In the genomic region with DNA sequence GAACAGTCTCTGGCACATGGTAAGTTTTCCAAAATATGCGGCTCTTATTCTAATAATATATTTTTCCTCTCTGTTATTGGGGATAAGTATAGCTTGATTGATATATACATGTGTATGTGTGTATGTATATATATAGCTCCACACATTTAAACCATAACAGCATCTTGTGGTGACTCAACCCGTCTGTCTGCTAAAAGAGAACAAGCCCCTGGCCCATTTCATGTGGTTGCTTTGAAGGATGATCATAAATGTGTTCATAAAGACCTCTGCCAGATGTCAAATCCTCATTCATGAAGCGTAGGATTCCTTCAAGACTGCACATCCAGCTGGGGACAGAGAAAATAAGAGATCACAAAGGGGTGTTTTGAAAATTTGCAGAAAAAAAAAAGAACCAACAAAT, we compare ENCODE assay signal across 25 cellular contexts.
DNase-seq lines count a peak whose midpoint lies in the region; ATAC-seq, FAIRE-seq and TF ChIP-seq lines count a peak whose summit lies in the region.
"Had no signal": no experiment of that assay in that cellular context is flagged by ENCODE, and none has a peak within 500 bp of the region (broad histone marks: within the 10 kb centered on the region; RNA-seq: fewer than 3 reads in every experiment).

No MANE protein-coding gene starts in this region.

- no peak overlapping the region for H2AK5ac ChIP-seq in IMR-90 (ENCODE audit: low read depth, low read length)

- H2BK5ac ChIP-seq in IMR-90 (ENCODE audit: low read depth, low read length, poor library complexity, severe bottlenecking), result no peak overlapping the region

- no peak overlapping the region for H3K4me3 Mint-ChIP-seq in natural killer cell
- H3K4me3 Mint-ChIP-seq: activated T-cell treated with anti-CD3 and anti-CD28 coated beads, Interleukin-2, amount 50 U/mL, for 72 hours; endodermal cell; H9; T-helper 17 cell had no signal

- TF ChIP-seq RAD21 in IMR-90 (IDR thresholded peaks at IDR 0.05; ENCODE audit: low read length) (no peak), GM12878 (IDR thresholded peaks at IDR 0.05; ENCODE audit: insufficient read depth, low read depth, low read length) (no peak)

- H3K9ac ChIP-seq in IMR-90 (ENCODE audit: low read depth, low read length), result no peak overlapping the region
- H3K9ac ChIP-seq in GM12878 (ENCODE audit: control insufficient read depth, insufficient read depth, low read length), result no peak overlapping the region
- no peak overlapping the region for H3K9ac ChIP-seq in smooth muscle cell (ENCODE audit: low read depth)

- whole genome bisulfite sequencing in IMR-90 (ENCODE audit: extremely low coverage in 2 of 2, insufficient read length in 1 of 2), 2 experiments, result no CpG with 5 or more reads among the region's 3 CpGs
- 64% methylated on average over 3 of the region's 3 CpGs for WGBS in GM12878 (ENCODE audit: insufficient coverage, insufficient replicate concordance, low lambda C conversion rate, missing lambda C conversion rate)
- 27% methylated on average over 3 of the region's 3 CpGs for WGBS in smooth muscle cell (ENCODE audit: low lambda C conversion rate)

- no peak overlapping the region for H4K5ac ChIP-seq in IMR-90 (ENCODE audit: low read depth, low read length)

- no peaks in the 10 kb centered on the region for H3K27me3 ChIP-seq in ACC112 (ENCODE audit: insufficient read depth, low read length)
- no peaks in the 10 kb centered on the region; the same call in 1 of the 2 replicates for H3K27me3 ChIP-seq in IMR-90 (ENCODE audit: control insufficient read depth, insufficient read depth, low read length)
- H3K27me3 ChIP-seq in GM12878 (replicated peaks in 1 of 2; ENCODE audit: control insufficient read depth in 2 of 2, insufficient read depth in 2 of 2, low read length in 1 of 2), result no peaks in the 10 kb centered on the region
- no peaks in the 10 kb centered on the region for H3K27me3 ChIP-seq in smooth muscle cell (ENCODE audit: low read depth)
- H3K27me3 ChIP-seq: body of pancreas, foreskin keratinocyte, ovary, testis had no signal

- no peaks in the 10 kb centered on the region for H3K9me3 Mint-ChIP-seq in natural killer cell
- H3K9me3 Mint-ChIP-seq: activated T-cell treated with anti-CD3 and anti-CD28 coated beads, Interleukin-2, amount 50 U/mL, for 72 hours; endodermal cell; H9 had no signal

- H3K14ac ChIP-seq in IMR-90 (replicated peaks; ENCODE audit: low read depth, low read length), result no peak overlapping the region

- no peaks in the 10 kb centered on the region for H3K79me2 ChIP-seq in ACC112 (ENCODE audit: control insufficient read depth, insufficient read depth, low read length, unreplicated experiment)
- no peaks in the 10 kb centered on the region for H3K79me2 ChIP-seq in GM12878 (ENCODE audit: control insufficient read depth, insufficient read depth, low read length)
- H3K79me2 ChIP-seq in smooth muscle cell (ENCODE audit: low read depth), result no peaks in the 10 kb centered on the region

- RAD21 ChIA-PET in GM12878 (lab: Charles Lee; ENCODE audit: unreplicated experiment), result interaction anchor here (0.7 to 4.0 kb wide), 18 partner anchors 10 to 179 kb away, joined by 3 to 42 read pairs (median 6); a partner anchor contains a TSS

- no peaks in the 10 kb centered on the region for H3K36me3 Mint-ChIP-seq in natural killer cell

- no peak overlapping the region for H3K23ac ChIP-seq in IMR-90 (ENCODE audit: low read depth, low read length)

- H4K20me1 ChIP-seq in IMR-90 (ENCODE audit: insufficient read depth, low read length) (no peaks in the 10 kb centered on the region), GM12878 (ENCODE audit: control insufficient read depth, insufficient read depth) (no peaks in the 10 kb centered on the region), smooth muscle cell (ENCODE audit: low read depth) (no peaks in the 10 kb centered on the region)

- POLR2A ChIA-PET in IMR-90 (lab: Charles Lee; ENCODE audit: unreplicated experiment) (no interaction called here), GM12878 (lab: Charles Lee) (interaction anchor here (0.8 to 4.0 kb wide), 8 partner anchors 9 to 92 kb away, joined by 3 to 16 read pairs (median 4); a partner anchor contains a TSS)

- H3K9me1 ChIP-seq in IMR-90 (ENCODE audit: insufficient read depth, low read length), result peaks cover 10% of the 10 kb centered on the region; the same call in 1 of the 2 replicates

- CTCF ChIA-PET in IMR-90 (lab: Yijun Ruan, JAX) (no interaction called here), GM12878 (lab: Yijun Ruan, JAX) (interaction anchor here (0.9 to 3.1 kb wide), 14 partner anchors 10 to 115 kb away, joined by 3 to 20 read pairs (median 4); a partner anchor contains a TSS)

- H3K4me2 ChIP-seq in IMR-90 (ENCODE audit: low read depth, low read length) (no peak overlapping the region), GM12878 (ENCODE audit: control insufficient read depth, insufficient read depth) (no peak overlapping the region), smooth muscle cell (peak overlapping the region; percentile 36)

- no peaks in the 10 kb centered on the region for H3K27me3 Mint-ChIP-seq in natural killer cell (ENCODE audit: low read depth in 2 of 2)

- no peaks in the 10 kb centered on the region for H3K79me1 ChIP-seq in IMR-90 (ENCODE audit: low read depth in 1 of 2, low read length in 2 of 2)

- no peak overlapping the region for H2BK15ac ChIP-seq in IMR-90 (ENCODE audit: low read depth, low read length)

- no peak for TF ChIP-seq EP300 in GM12878 (IDR thresholded peaks at IDR 0.05; ENCODE audit: borderline replicate concordance in 1 of 2, control insufficient read depth in 1 of 2, low read depth in 2 of 2, low read length in 2 of 2)

- BruUV-seq in IMR-90 (replicated peaks; lab: Mats Ljungman, UMichigan) (no TSS peak), GM12878 (replicated peaks; lab: Mats Ljungman, UMichigan) (no TSS peak)

- in situ Hi-C loops in IMR-90 (cut with MboI; ENCODE audit: low sequenced_read_pairs) (no loop called here), GM12878 (cut with MboI) (no loop called here)

- H3K4me3 ChIP-seq in ACC112 (ENCODE audit: low read depth, low read length), result no peak overlapping the region
- H3K4me3 ChIP-seq in IMR-90 (ENCODE audit: insufficient read depth, low read depth, low read length), result no peak overlapping the region
- no peak overlapping the region for H3K4me3 ChIP-seq in GM12878
- no peak overlapping the region for H3K4me3 ChIP-seq in smooth muscle cell
- H3K4me3 ChIP-seq: body of pancreas, ovary, testis had no signal

- peaks cover 31% of the 10 kb centered on the region for H3K4me1 ChIP-seq in ACC112 (ENCODE audit: control insufficient read depth, insufficient read depth, low read length, unreplicated experiment)
- H3K4me1 ChIP-seq in IMR-90 (ENCODE audit: control insufficient read depth, insufficient read depth, low read length), result peaks cover 9% of the 10 kb centered on the region
- H3K4me1 ChIP-seq in GM12878 (ENCODE audit: control insufficient read depth, insufficient read depth, low read length), result peaks cover 18% of the 10 kb centered on the region
- H3K4me1 ChIP-seq in smooth muscle cell (ENCODE audit: low read depth), result peaks cover 20% of the 10 kb centered on the region
- H3K4me1 ChIP-seq: foreskin keratinocyte had no signal

- no peak overlapping the region for H2AK9ac ChIP-seq in IMR-90 (replicated peaks; ENCODE audit: low read depth, low read length, poor library complexity)

- H3K56ac ChIP-seq in IMR-90 (ENCODE audit: extremely low read depth, insufficient read depth, low read length), result no peak overlapping the region

- H4K91ac ChIP-seq in IMR-90 (ENCODE audit: insufficient read depth, low read depth, low read length), result no peak overlapping the region

- H3K9me3 ChIP-seq in IMR-90 (ENCODE audit: control insufficient read depth, insufficient read depth, low read length) (no peaks in the 10 kb centered on the region), GM12878 (replicated peaks; ENCODE audit: control insufficient read depth, insufficient read depth, low read length) (no peaks in the 10 kb centered on the region), smooth muscle cell (replicated peaks; ENCODE audit: low read depth) (no peaks in the 10 kb centered on the region)
- H3K9me3 ChIP-seq: body of pancreas, ovary, testis had no signal

- no peak for TF ChIP-seq POLR2A in IMR-90 (IDR thresholded peaks at IDR 0.05; ENCODE audit: low read depth, low read length)
- TF ChIP-seq POLR2A in GM12878 (IDR thresholded peaks at IDR 0.05; ENCODE audit: low read depth, low read length), result no peak

- DNase-seq in IMR-90, result peak; percentile 16
- no peak for DNase-seq in GM12878 (ENCODE audit: low read depth, low spot score)
- DNase-seq in smooth muscle cell (lab: John Stamatoyannopoulos, UW; ENCODE audit: unreplicated experiment), result no peak
- DNase-seq in activated CD4-positive, alpha-beta T cell treated with anti-CD3 and anti-CD28 coated beads, Interleukin-2, amount 50 U/mL, for 48 hours, result no peak
- no peak for DNase-seq in natural killer cell
- DNase-seq: activated CD4-positive, alpha-beta T cell treated with anti-CD3 and anti-CD28 coated beads, Interleukin-2, amount 50 U/mL, for 4 hours; activated naive CD4-positive, alpha-beta T cell treated with Interleukin-2 at 50 U/mL for 16 hours; activated T-cell treated with anti-CD3 and anti-CD28 coated beads, Interleukin-2, amount 50 U/mL, for 72 hours; cerebellar nuclear complex; dermis blood vessel endothelial cell; foreskin keratinocyte; H9; NCI-H1694 treated with DMSO at 0.1 percent for 48 hours; NCI-H510A treated with DMSO at 0.1 percent for 48 hours; stimulated activated naive CD4-positive, alpha-beta T cell treated with Interleukin-2 at 50 U/mL for 16 hours; T-helper 17 cell; testis had no signal

- H3K27ac ChIP-seq in ACC112 (ENCODE audit: low read depth, low read length) (peak overlapping the region; percentile 53), IMR-90 (ENCODE audit: insufficient read depth, low read length) (no peak overlapping the region), GM12878 (ENCODE audit: control insufficient read depth, insufficient read depth) (no peak overlapping the region), smooth muscle cell (ENCODE audit: low read depth) (peak overlapping the region; percentile 73)
- H3K27ac ChIP-seq: C4-2B, foreskin keratinocyte, ovary had no signal

- no peak overlapping the region for H3K27ac Mint-ChIP-seq in natural killer cell
- H3K27ac Mint-ChIP-seq: activated T-cell treated with anti-CD3 and anti-CD28 coated beads, Interleukin-2, amount 50 U/mL, for 72 hours; H9; T-helper 17 cell had no signal

- no peak overlapping the region for H2AFZ ChIP-seq in ACC112 (ENCODE audit: low read length, unreplicated experiment)
- no peak overlapping the region for H2AFZ ChIP-seq in IMR-90 (replicated peaks; ENCODE audit: low read length, poor library complexity)
- H2AFZ ChIP-seq in GM12878 (ENCODE audit: control insufficient read depth, low read depth, low read length), result no peak overlapping the region
- no peak overlapping the region for H2AFZ ChIP-seq in smooth muscle cell (ENCODE audit: low read depth)

- SMC1A ChIA-PET in GM12878 (lab: Charles Lee; ENCODE audit: uncharacterized antibody, unreplicated experiment), result interaction anchor here (0.7 to 4.3 kb wide), 24 partner anchors 8 to 219 kb away, joined by 3 to 37 read pairs (median 6); a partner anchor contains a TSS

- intact Hi-C loops in IMR-90 (cut with micrococcal nuclease) (no loop called here), GM12878 (cut with micrococcal nuclease; ENCODE audit: unreplicated experiment) (loop anchor here (5.0 kb wide), 2 partner anchors 71 to 79 kb away; a partner anchor contains a TSS), natural killer cell (cut with micrococcal nuclease) (no loop called here)

- H3K18ac ChIP-seq in IMR-90 (ENCODE audit: low read depth, low read length), result no peak overlapping the region

- TF ChIP-seq CTCF in IMR-90 (conservative IDR thresholded peaks at IDR 0.05; ENCODE audit: low read depth, low read length) (no peak), GM12878 (IDR thresholded peaks at IDR 0.05 in 2 of 3, conservative IDR thresholded peaks at IDR 0.05 in 1 of 3; ENCODE audit: control insufficient read depth in 2 of 3, extremely low read depth in 1 of 3, insufficient read depth in 1 of 3, low read depth in 3 of 3, low read length in 3 of 3) (no peak), smooth muscle cell (IDR thresholded peaks at IDR 0.05; ENCODE audit: borderline replicate concordance, insufficient read depth, poor library complexity, severe bottlenecking) (no peak), natural killer cell (IDR thresholded peaks at IDR 0.05) (no peak)

- no peak overlapping the region for H4K8ac ChIP-seq in IMR-90 (ENCODE audit: low read depth in 2 of 2, low read length in 2 of 2)

- ATAC-seq in IMR-90 (ENCODE audit: low read depth) (no peak), GM12878 (no peak), HG02588 (IDR thresholded peaks at IDR 0.05; ENCODE audit: unreplicated experiment) (no peak), natural killer cell (no peak)
- ATAC-seq: activated CD4-positive, CD25-positive, alpha-beta regulatory T cell treated with anti-CD3 and anti-CD28 coated beads, Interleukin-2, amount 50 U/mL, for 24 hours; T-helper 17 cell had no signal

- no peak for FAIRE-seq in GM12878 (lab: Jason Lieb, UNC)
- FAIRE-seq: G401.6 had no signal

- H3K4me1 Mint-ChIP-seq in natural killer cell, result peaks cover 0 to 5% of the 10 kb centered on the region in 2 donors

- H3K36me3 ChIP-seq in ACC112 (ENCODE audit: insufficient read depth, low read length), result no peaks in the 10 kb centered on the region
- H3K36me3 ChIP-seq in IMR-90 (ENCODE audit: control insufficient read depth, insufficient read depth, low read length), result no peaks in the 10 kb centered on the region
- no peaks in the 10 kb centered on the region for H3K36me3 ChIP-seq in GM12878 (ENCODE audit: control insufficient read depth in 2 of 2, insufficient read depth in 2 of 2, low read length in 1 of 2)
- no peaks in the 10 kb centered on the region for H3K36me3 ChIP-seq in smooth muscle cell (ENCODE audit: low read depth)
- H3K36me3 ChIP-seq: ovary had no signal

- no peak overlapping the region for H3K4ac ChIP-seq in IMR-90 (ENCODE audit: low read depth, low read length)

- dilution Hi-C loops in IMR-90 (cut with HindIII; ENCODE audit: low sequenced_read_pairs, unreplicated experiment), result no loop called here

- H3F3A ChIP-seq in smooth muscle cell (ENCODE audit: low read depth), result peaks cover 6% of the 10 kb centered on the region

- H2BK120ac ChIP-seq in IMR-90 (ENCODE audit: low read depth, low read length), result no peak overlapping the region

- H2BK20ac ChIP-seq in IMR-90 (ENCODE audit: low read depth, low read length), result no peak overlapping the region

Comparison
In these comparisons a context has a peak if more than half of its experiments do, and no peak if none do; other contexts are left out.
1. H3K27ac ChIP-seq: peak in ACC112 (single experiment) and smooth muscle cell (single experiment); none in IMR-90 (single experiment) and GM12878 (single experiment).